In genomic region chr2:64637000-64637628, GRCh38 we compare ENCODE assay signal across 8 cellular contexts. TPM values are rescaled to one million over a fixed set of nuclear protein-coding genes. Genes with fewer than 3 reads are reported as not detected.
A peak's percentile ranks its signal among the peaks of the same experiment; 100 is the strongest.
DNase-seq lines count a peak whose midpoint lies in the region; ATAC-seq and TF ChIP-seq lines count a peak whose summit lies in the region.

No MANE protein-coding gene starts in this region.

- no peak overlapping the region for H3K9ac ChIP-seq in SK-N-SH

- H3K27me3 Mint-ChIP-seq in CD8-positive, alpha-beta memory T cell: peaks cover 0 to 2% of the 10 kb centered on the region in 2 donors
- H3K27me3 Mint-ChIP-seq in dendritic cell treated with granulocyte-macrophage colony-stimulating factor and Interleukin-4, amounts not matched to agents 40 ng/mL and 50 ng/mL, for 4 days: no peaks in the 10 kb centered on the region

- CTCF ChIA-PET in CD8-positive, alpha-beta memory T cell (lab: Charles Lee): interaction anchor here (1.0 to 4.9 kb wide), 5 partner anchors 9 to 42 kb away, joined by 3 to 17 read pairs (median 4); partner anchors contain the start of gene SERTAD2
- CTCF ChIA-PET in SK-N-SH (lab: Yijun Ruan, JAX): interaction anchor here (0.6 to 5.1 kb wide), 5 partner anchors 9 to 306 kb away, joined by 3 to 34 read pairs (median 4); partner anchors contain the start of gene SERTAD2

- H3K36me3 ChIP-seq in CD8-positive, alpha-beta memory T cell (ENCODE audit: insufficient read depth, low read length): peaks cover 24% of the 10 kb centered on the region
- H3K36me3 ChIP-seq in MG63: peaks cover 66% of the 10 kb centered on the region
- peaks cover 32 to 43% of the 10 kb centered on the region in 2 experiments for H3K36me3 ChIP-seq in SK-N-SH (replicated peaks in 1 of 2; ENCODE audit: control insufficient read depth in 1 of 2, insufficient read depth in 2 of 2, low read length in 1 of 2)

- H3K4me2 ChIP-seq in SK-N-SH: no peak overlapping the region

- peak in 1 of 5 donors; percentile 49 for DNase-seq in CD8-positive, alpha-beta memory T cell
- DNase-seq in MG63 (no peak), AG20443 (ENCODE audit: low spot score) (no peak), SK-N-SH (no peak)
- DNase-seq in stimulated activated CD4-positive, alpha-beta T cell treated with anti-CD3 and anti-CD28 coated beads, Interleukin-4, amount 100 ng/mL, for 4 hours: no peak

- peaks cover 57% of the 10 kb centered on the region for H3K4me1 ChIP-seq in CD8-positive, alpha-beta memory T cell (ENCODE audit: insufficient read depth, low read length)
- peaks cover 16 to 38% of the 10 kb centered on the region in 2 experiments; a peak in 3 of 4 replicates for H3K4me1 ChIP-seq in SK-N-SH (ENCODE audit: control insufficient read depth in 1 of 2, insufficient read depth in 2 of 2, low read depth in 1 of 2, low read length in 1 of 2)

- H3K27me3 ChIP-seq in CD8-positive, alpha-beta memory T cell (ENCODE audit: insufficient read depth, low read length, poor library complexity, severe bottlenecking): no peaks in the 10 kb centered on the region
- H3K27me3 ChIP-seq in MG63 (no peaks in the 10 kb centered on the region), SK-N-SH (ENCODE audit: insufficient read depth) (no peaks in the 10 kb centered on the region)

- no peak overlapping the region for H2AFZ ChIP-seq in SK-N-SH (ENCODE audit: low read depth)

- no peaks in the 10 kb centered on the region for H3K9me2 ChIP-seq in SK-N-SH

- peaks cover 54 to 68% (median 59%) of the 10 kb centered on the region in 3 donors for H3K4me1 Mint-ChIP-seq in CD8-positive, alpha-beta memory T cell
- peaks cover 61% of the 10 kb centered on the region for H3K4me1 Mint-ChIP-seq in dendritic cell treated with granulocyte-macrophage colony-stimulating factor and Interleukin-4, amounts not matched to agents 40 ng/mL and 50 ng/mL, for 4 days (ENCODE audit: low read depth)

- peak overlapping the region; percentile 21 to 95 (median 88) for H3K27ac Mint-ChIP-seq in CD8-positive, alpha-beta memory T cell
- peak overlapping the region; percentile 5 for H3K27ac Mint-ChIP-seq in dendritic cell treated with granulocyte-macrophage colony-stimulating factor and Interleukin-4, amounts not matched to agents 40 ng/mL and 50 ng/mL, for 4 days

- no peak for TF ChIP-seq RAD21 in SK-N-SH (IDR thresholded peaks at IDR 0.05; ENCODE audit: low read length)

- peak; percentile 46 for ATAC-seq in GM19463 (IDR thresholded peaks at IDR 0.05; ENCODE audit: unreplicated experiment)
- ATAC-seq in HG03439 (IDR thresholded peaks at IDR 0.05; ENCODE audit: unreplicated experiment): peak; percentile 47

- H4K20me1 ChIP-seq in SK-N-SH (ENCODE audit: insufficient read depth): peaks cover 80% of the 10 kb centered on the region

- H3K4me3 Mint-ChIP-seq in CD8-positive, alpha-beta memory T cell: peak overlapping the region in 2 of 7 donors; percentile 69 to 72
- no peak overlapping the region for H3K4me3 Mint-ChIP-seq in dendritic cell treated with granulocyte-macrophage colony-stimulating factor and Interleukin-4, amounts not matched to agents 40 ng/mL and 50 ng/mL, for 4 days

- H3F3A ChIP-seq in SK-N-SH (replicated peaks; ENCODE audit: insufficient read depth): peaks cover 3% of the 10 kb centered on the region

- intact Hi-C loops in dendritic cell treated with granulocyte-macrophage colony-stimulating factor and Interleukin-4, amounts not matched to agents 40 ng/mL and 50 ng/mL, for 4 days (cut with micrococcal nuclease): loop anchor here (5.0 kb wide), 1 partner anchor 45 kb away; no protein-coding TSS in a partner anchor

- H3K79me2 ChIP-seq in SK-N-SH (ENCODE audit: insufficient read depth): peaks cover 86% of the 10 kb centered on the region

- no peak for TF ChIP-seq CTCF in SK-N-SH (IDR thresholded peaks at IDR 0.05)

- TF ChIP-seq EP300 in SK-N-SH (IDR thresholded peaks at IDR 0.05; ENCODE audit: borderline replicate concordance in 1 of 2, low read depth in 1 of 2, low read length in 1 of 2): no peak

- no peak overlapping the region for H3K27ac ChIP-seq in CD8-positive, alpha-beta memory T cell (ENCODE audit: low read depth, low read length)
- no peak overlapping the region for H3K27ac ChIP-seq in SK-N-SH (ENCODE audit: low read depth in 2 of 2, low read length in 1 of 2)

- no peaks in the 10 kb centered on the region for H3K9me3 Mint-ChIP-seq in CD8-positive, alpha-beta memory T cell
- H3K9me3 Mint-ChIP-seq in dendritic cell treated with granulocyte-macrophage colony-stimulating factor and Interleukin-4, amounts not matched to agents 40 ng/mL and 50 ng/mL, for 4 days: no peaks in the 10 kb centered on the region

- no peaks in the 10 kb centered on the region for H3K9me3 ChIP-seq in CD8-positive, alpha-beta memory T cell (ENCODE audit: low read length)
- H3K9me3 ChIP-seq in MG63 (no peaks in the 10 kb centered on the region), SK-N-SH (no peaks in the 10 kb centered on the region)

- POLR2A ChIA-PET in CD8-positive, alpha-beta memory T cell (lab: Charles Lee): interaction anchor here (0.8 to 1.2 kb wide), 2 partner anchors 8 to 16 kb away, joined by 4 to 5 read pairs; partner anchors contain the start of gene SERTAD2
- POLR2A ChIA-PET in SK-N-SH (lab: Yijun Ruan, JAX): no interaction called here

- no peak overlapping the region for H3K4me3 ChIP-seq in CD8-positive, alpha-beta memory T cell (ENCODE audit: low read length)
- H3K4me3 ChIP-seq in MG63 (no peak overlapping the region), SK-N-SH (ENCODE audit: low read depth in 2 of 2, low read length in 1 of 2) (no peak overlapping the region)

- H3K36me3 Mint-ChIP-seq in CD8-positive, alpha-beta memory T cell: peaks cover 3 to 46% (median 10%) of the 10 kb centered on the region in 3 donors
- peaks cover 46% of the 10 kb centered on the region for H3K36me3 Mint-ChIP-seq in dendritic cell treated with granulocyte-macrophage colony-stimulating factor and Interleukin-4, amounts not matched to agents 40 ng/mL and 50 ng/mL, for 4 days (ENCODE audit: low read depth)

- 93% methylated on average over 9 of the region's 9 CpGs for WGBS in SK-N-SH (ENCODE audit: low lambda C conversion rate)

TF ChIP-seq in SK-N-SH, 30 proteins besides CTCF, POLR2A, EP300 and RAD21:
- TF ChIP-seq NRF1 (IDR thresholded peaks at IDR 0.05; ENCODE audit: low read depth, low read length): no peak
- no peak for TF ChIP-seq TCF12 (IDR thresholded peaks at IDR 0.05)
- TF ChIP-seq TAF1 (IDR thresholded peaks at IDR 0.05; ENCODE audit: borderline replicate concordance, low read depth, low read length): no peak
- no peak for TF ChIP-seq FOXM1 (IDR thresholded peaks at IDR 0.05; ENCODE audit: low read depth)
- TF ChIP-seq GABPA (IDR thresholded peaks at IDR 0.05; ENCODE audit: low read depth): no peak
- no peak for TF ChIP-seq FOSL2 (IDR thresholded peaks at IDR 0.05; ENCODE audit: borderline replicate concordance, low read depth)
- TF ChIP-seq YY1 (IDR thresholded peaks at IDR 0.05; ENCODE audit: low read depth): no peak
- no peak for TF ChIP-seq USF1 (IDR thresholded peaks at IDR 0.05; ENCODE audit: borderline replicate concordance, low read depth)
- no peak for TF ChIP-seq MXI1 (IDR thresholded peaks at IDR 0.05; ENCODE audit: low read depth, low read length)
- TF ChIP-seq ELF1 (IDR thresholded peaks at IDR 0.05): no peak
- TF ChIP-seq REST (IDR thresholded peaks at IDR 0.05; ENCODE audit: low read depth, low read length): no peak
- no peak for TF ChIP-seq SMC3 (IDR thresholded peaks at IDR 0.05; ENCODE audit: low read depth, low read length)
- TF ChIP-seq EZH2phosphoT487 (IDR thresholded peaks at IDR 0.05; ENCODE audit: borderline replicate concordance, low read depth): no peak
- TF ChIP-seq MAX (IDR thresholded peaks at IDR 0.05; ENCODE audit: low read depth): no peak
TF ChIP-seq in SK-N-SH: peak in this region for 0.

RNA-seq across cellular contexts. Expression of gene SERTAD2, which starts 16.6 kb away (rescaled TPM):
- 10 to 100 TPM; 20.6 to 21.4 TPM for total RNA-seq in CD8-positive, alpha-beta memory T cell
- polyA plus RNA-seq in CD8-positive, alpha-beta memory T cell: 6.3 TPM
- total RNA-seq in MG63 (2014; rRNA removed; shearing (Covaris generic); ENCODE audit: low replicate concordance): 9.4 and 11.6 TPM in 2 replicates
- polyA plus RNA-seq in SK-N-SH (2012; rRNA removed): 8.8 and 9.1 TPM in 2 replicates
- 11.3 and 12.6 TPM in 2 replicates for polyA plus RNA-seq in SK-N-SH (2012; cell fraction: cytosol; rRNA removed)
- polyA plus RNA-seq in SK-N-SH (2012; cell fraction: nucleus; rRNA removed): 5.9 and 7.3 TPM in 2 replicates
